In the genomic region with DNA sequence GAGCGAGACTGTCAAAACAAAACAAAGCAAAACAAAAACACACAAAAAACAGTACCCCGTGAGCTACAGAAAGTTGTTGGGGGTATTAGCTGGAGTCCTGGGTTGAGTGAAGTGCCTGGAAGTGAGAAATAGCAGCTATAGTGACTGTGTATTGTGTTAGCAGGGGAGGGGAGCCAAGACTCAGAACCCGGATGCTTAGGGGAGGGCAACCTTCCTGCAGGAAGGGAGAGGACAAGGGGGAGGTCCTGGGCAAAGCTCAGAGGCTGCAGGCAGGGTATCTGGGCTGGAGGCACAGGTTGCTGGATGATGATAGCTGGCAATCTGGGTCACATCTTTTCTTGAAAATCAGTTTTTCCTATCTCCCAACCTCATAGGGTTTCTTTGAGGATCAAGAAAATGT, we compare ENCODE assay signal across 19 cellular contexts.
DNase-seq lines count a peak whose midpoint lies in the region; ATAC-seq, FAIRE-seq and TF ChIP-seq lines count a peak whose summit lies in the region.
"Had no signal": no experiment of that assay in that cellular context is flagged by ENCODE, and none has a peak within 500 bp of the region (broad histone marks: within the 10 kb centered on the region; RNA-seq: fewer than 3 reads in every experiment).

No MANE protein-coding gene starts in this region.

- no peak overlapping the region for H2BK120ac ChIP-seq in mesendoderm (ENCODE audit: low read depth, low read length)

- no peak overlapping the region for H2BK15ac ChIP-seq in mesendoderm (replicated peaks; ENCODE audit: low read depth)

- H3K18ac ChIP-seq in mesendoderm (ENCODE audit: low read length) = no peak overlapping the region

- no peak for TF ChIP-seq POLR2A in endothelial cell of umbilical vein (IDR thresholded peaks at IDR 0.05; ENCODE audit: low read depth, low read length)

- H3K27ac ChIP-seq in VCaP (peak overlapping the region; percentile 41), endothelial cell of umbilical vein (ENCODE audit: insufficient read depth, low read depth, low read length) (no peak overlapping the region), mesendoderm (ENCODE audit: low read depth, low read length) (no peak overlapping the region), upper lobe of right lung (no peak overlapping the region), OCI-LY7 (ENCODE audit: low read depth, low read length, poor library complexity, severe bottlenecking) (no peak overlapping the region)
- H3K27ac ChIP-seq: BLaER1 treated with 17β-estradiol and CSF1 and Interleukin-3, amounts not matched to agents 10 nM and 100 nM; KMS-11 had no signal

- no peak for FAIRE-seq in endothelial cell of umbilical vein (lab: Jason Lieb, UNC)
- FAIRE-seq: GM12892, GM18507, RCC 7860 had no signal

- H4K5ac ChIP-seq in mesendoderm (ENCODE audit: low read length) = no peak overlapping the region

- no CpG with 5 or more reads among the region's 3 CpGs for WGBS in mesendoderm (ENCODE audit: extremely low coverage, insufficient coverage, low lambda C conversion rate)

- intact Hi-C loops in endothelial cell of umbilical vein (cut with micrococcal nuclease) (no loop called here), upper lobe of right lung (cut with DNase I) (no loop called here), OCI-LY7 (cut with micrococcal nuclease; ENCODE audit: unreplicated experiment) (no loop called here)

- H3K9ac ChIP-seq in endothelial cell of umbilical vein (replicated peaks; ENCODE audit: extremely low read depth, insufficient read depth, low read length) (no peak overlapping the region), mesendoderm (ENCODE audit: low read length) (no peak overlapping the region)
- H3K9ac ChIP-seq: BLaER1 treated with 17β-estradiol and CSF1 and Interleukin-3, amounts not matched to agents 10 nM and 100 nM; KMS-11 had no signal

- H3K36me3 ChIP-seq in endothelial cell of umbilical vein (ENCODE audit: control insufficient read depth in 2 of 2, extremely low read depth in 1 of 2, insufficient read depth in 2 of 2, low read length in 2 of 2) (no peaks in the 10 kb centered on the region), mesendoderm (ENCODE audit: control insufficient read depth, insufficient read depth, low read length) (no peaks in the 10 kb centered on the region), upper lobe of right lung (no peaks in the 10 kb centered on the region), OCI-LY7 (ENCODE audit: insufficient read depth, low read length) (no peaks in the 10 kb centered on the region)
- H3K36me3 ChIP-seq: BLaER1 treated with 17β-estradiol and CSF1 and Interleukin-3, amounts not matched to agents 10 nM and 100 nM had no signal

- CTCF ChIA-PET in endothelial cell of umbilical vein (lab: Charles Lee) = interaction anchor here (0.6 kb wide), 1 partner anchor 361 kb away, joined by 3 read pairs; no protein-coding TSS in a partner anchor
- CTCF ChIA-PET in OCI-LY7 (lab: Charles Lee; ENCODE audit: unreplicated experiment) = no interaction called here

- dilution Hi-C loops in endothelial cell of umbilical vein (cut with MboI; ENCODE audit: extremely low pct_ligation_motif_present, low sequenced_read_pairs) = no loop called here

- H3K4ac ChIP-seq in mesendoderm (ENCODE audit: low read depth, low read length) = no peak overlapping the region

- no peak overlapping the region for H3K4me2 ChIP-seq in endothelial cell of umbilical vein (ENCODE audit: insufficient read depth, low read length)
- H3K4me2 ChIP-seq in mesendoderm (ENCODE audit: low read length) = no peak overlapping the region
- no peak overlapping the region for H3K4me2 ChIP-seq in OCI-LY7 (ENCODE audit: low read length)
- H3K4me2 ChIP-seq: BLaER1 treated with 17β-estradiol and CSF1 and Interleukin-3, amounts not matched to agents 10 nM and 100 nM; KMS-11 had no signal

- no peaks in the 10 kb centered on the region for H3K9me1 ChIP-seq in endothelial cell of umbilical vein (replicated peaks; ENCODE audit: control insufficient read depth, extremely low read depth, insufficient read depth, low read length)

- DNase-seq in endothelial cell of umbilical vein (ENCODE audit: low read depth, low spot score) (peak; percentile 30), mesendoderm (peak; percentile 54), upper lobe of right lung (no peak), OCI-LY7 (ENCODE audit: low spot score) (no peak)
- DNase-seq: Calu3; CD8-positive, alpha-beta T cell; H7; NCI-H1417 treated with DMSO at 0.1 percent for 48 hours; NCI-H1930; NCI-H526 had no signal

- H3K27me3 ChIP-seq in endothelial cell of umbilical vein (ENCODE audit: control insufficient read depth in 2 of 2, insufficient read depth in 2 of 2, low read length in 2 of 2) = peaks cover 0 to 1% of the 10 kb centered on the region in 2 experiments
- H3K27me3 ChIP-seq in mesendoderm (ENCODE audit: insufficient read depth, low read length, poor library complexity) = no peaks in the 10 kb centered on the region
- no peaks in the 10 kb centered on the region for H3K27me3 ChIP-seq in upper lobe of right lung
- H3K27me3 ChIP-seq: BLaER1 treated with 17β-estradiol and CSF1 and Interleukin-3, amounts not matched to agents 10 nM and 100 nM had no signal

- no peak overlapping the region for H3K56ac ChIP-seq in mesendoderm (ENCODE audit: low read length)

- no peak overlapping the region for H3K23ac ChIP-seq in mesendoderm (ENCODE audit: low read length)

- H2AFZ ChIP-seq in endothelial cell of umbilical vein (ENCODE audit: low read depth, low read length) (peak overlapping the region; percentile 6), OCI-LY7 (ENCODE audit: low read length) (no peak overlapping the region)

- H4K8ac ChIP-seq in mesendoderm (ENCODE audit: low read depth, low read length) = no peak overlapping the region

- H3K9me2 ChIP-seq in OCI-LY7 (ENCODE audit: insufficient read depth, low read length) = no peaks in the 10 kb centered on the region

- no TSS peak for BruUV-seq in endothelial cell of umbilical vein (replicated peaks; lab: Mats Ljungman, UMichigan)
- no TSS peak for BruUV-seq in OCI-LY7 (replicated peaks; lab: Mats Ljungman, UMichigan)

- H3K4me3 ChIP-seq in endothelial cell of umbilical vein (replicated peaks in 1 of 3; ENCODE audit: insufficient read depth in 1 of 3, low read depth in 1 of 3, low read length in 3 of 3) (no peak overlapping the region), mesendoderm (ENCODE audit: low read length) (no peak overlapping the region), upper lobe of right lung (no peak overlapping the region), OCI-LY7 (ENCODE audit: low read depth, low read length, poor library complexity, severe bottlenecking) (no peak overlapping the region)
- H3K4me3 ChIP-seq: BLaER1 treated with 17β-estradiol and CSF1 and Interleukin-3, amounts not matched to agents 10 nM and 100 nM had no signal

- H3K9me3 ChIP-seq in endothelial cell of umbilical vein (replicated peaks; ENCODE audit: control insufficient read depth, insufficient read depth, low read length) = no peaks in the 10 kb centered on the region
- no peaks in the 10 kb centered on the region for H3K9me3 ChIP-seq in upper lobe of right lung
- H3K9me3 ChIP-seq in OCI-LY7 (ENCODE audit: low read length) = no peaks in the 10 kb centered on the region
- H3K9me3 ChIP-seq: BLaER1 treated with 17β-estradiol and CSF1 and Interleukin-3, amounts not matched to agents 10 nM and 100 nM had no signal

- H4K20me1 ChIP-seq in endothelial cell of umbilical vein (replicated peaks; ENCODE audit: control insufficient read depth, extremely low read depth, insufficient read depth, low read length) = no peaks in the 10 kb centered on the region
- H4K20me1 ChIP-seq in OCI-LY7 (ENCODE audit: insufficient read depth, low read length) = no peaks in the 10 kb centered on the region
- H4K20me1 ChIP-seq: BLaER1 treated with 17β-estradiol and CSF1 and Interleukin-3, amounts not matched to agents 10 nM and 100 nM had no signal

- POLR2A ChIA-PET in endothelial cell of umbilical vein (lab: Charles Lee) = no interaction called here
- POLR2A ChIA-PET in OCI-LY7 (lab: Charles Lee) = no interaction called here

- no peak overlapping the region for H2BK5ac ChIP-seq in mesendoderm (ENCODE audit: low read length)

- no peak overlapping the region for H2AK5ac ChIP-seq in mesendoderm (ENCODE audit: low read length)

- no peaks in the 10 kb centered on the region for H3K79me1 ChIP-seq in mesendoderm (ENCODE audit: low read length)

- no peak for TF ChIP-seq CTCF in VCaP (conservative IDR thresholded peaks at IDR 0.05)
- TF ChIP-seq CTCF in endothelial cell of umbilical vein (IDR thresholded peaks at IDR 0.05; ENCODE audit: extremely low read depth in 1 of 2, insufficient read depth in 1 of 2, low read depth in 1 of 2, low read length in 2 of 2) = no peak
- TF ChIP-seq CTCF in upper lobe of right lung (IDR thresholded peaks at IDR 0.05) = no peak
- no peak for TF ChIP-seq CTCF in OCI-LY7 (conservative IDR thresholded peaks at IDR 0.05; ENCODE audit: low read length)

- ATAC-seq in upper lobe of right lung (peak; percentile 39), GM19452 (IDR thresholded peaks at IDR 0.05; ENCODE audit: unreplicated experiment) (no peak), HG03139 (IDR thresholded peaks at IDR 0.05; ENCODE audit: unreplicated experiment) (no peak)
- ATAC-seq: CD8-positive, alpha-beta T cell; Right ventricle myocardium inferior had no signal

- H3K79me2 ChIP-seq in endothelial cell of umbilical vein (ENCODE audit: control insufficient read depth, insufficient read depth, low read length) (no peaks in the 10 kb centered on the region), mesendoderm (ENCODE audit: control insufficient read depth, insufficient read depth, low read length) (no peaks in the 10 kb centered on the region), OCI-LY7 (ENCODE audit: insufficient read depth, low read depth, low read length) (no peaks in the 10 kb centered on the region)

- no peaks in the 10 kb centered on the region for H3K4me1 ChIP-seq in endothelial cell of umbilical vein (ENCODE audit: control insufficient read depth, extremely low read depth, insufficient read depth, low read length)
- no peaks in the 10 kb centered on the region for H3K4me1 ChIP-seq in mesendoderm (ENCODE audit: control insufficient read depth, low read depth, low read length)
- H3K4me1 ChIP-seq in upper lobe of right lung = no peaks in the 10 kb centered on the region
- H3K4me1 ChIP-seq in OCI-LY7 (ENCODE audit: insufficient read depth, low read length, poor library complexity, severe bottlenecking) = no peaks in the 10 kb centered on the region
- H3K4me1 ChIP-seq: BLaER1 treated with 17β-estradiol and CSF1 and Interleukin-3, amounts not matched to agents 10 nM and 100 nM had no signal

TF ChIP-seq in endothelial cell of umbilical vein, 7 proteins besides CTCF, POLR2A, EP300 and RAD21 (continues in another document):
- TF ChIP-seq MYC (IDR thresholded peaks at IDR 0.05; ENCODE audit: low read depth, low read length) = no peak
- TF ChIP-seq JUN (IDR thresholded peaks at IDR 0.05; ENCODE audit: borderline replicate concordance, insufficient read depth, insufficient read length, low read depth) = no peak
- TF ChIP-seq EZH2 (IDR thresholded peaks at IDR 0.05; ENCODE audit: borderline replicate concordance, low read depth, low read length, severe bottlenecking) = no peak
- no peak for TF ChIP-seq GATA2 (IDR thresholded peaks at IDR 0.05; ENCODE audit: insufficient read depth, insufficient read length, low read depth, low read length)
- no peak for TF ChIP-seq POLR2AphosphoS5 (IDR thresholded peaks at IDR 0.05; ENCODE audit: insufficient read depth, low read depth, low read length)
- TF ChIP-seq FOS (IDR thresholded peaks at IDR 0.05; ENCODE audit: borderline replicate concordance, insufficient read depth, low read length) = no peak

Comparison
In these comparisons a context has a peak if more than half of its experiments do, and no peak if none do; other contexts are left out.
1. DNase-seq: peak in endothelial cell of umbilical vein (single experiment) and mesendoderm (single experiment); none in upper lobe of right lung (single experiment) and OCI-LY7 (single experiment).